In genomic region chr2:22361571-22361970, GRCh38 we compare ENCODE assay signal across 1 cellular context.
TF ChIP-seq lines count a peak whose summit lies in the region.

No MANE protein-coding gene starts in this region.

TF ChIP-seq in HepG2, 621 proteins besides CTCF, POLR2A, EP300 and RAD21 (continued from another document):
- TF ChIP-seq ZGPAT (CRISPR knock-in tag; IDR thresholded peaks at IDR 0.05), result no peak
- TF ChIP-seq STAT6 (CRISPR knock-in tag; IDR thresholded peaks at IDR 0.05; ENCODE audit: borderline replicate concordance), result no peak
- TF ChIP-seq ZNF350 (CRISPR knock-in tag; IDR thresholded peaks at IDR 0.05; ENCODE audit: borderline replicate concordance, low read depth), result no peak
- no peak for TF ChIP-seq ZNF547 (CRISPR knock-in tag; IDR thresholded peaks at IDR 0.05)
- TF ChIP-seq SCMH1 (CRISPR knock-in tag; IDR thresholded peaks at IDR 0.05; ENCODE audit: borderline replicate concordance), result no peak
- TF ChIP-seq GABPB1 (CRISPR knock-in tag; IDR thresholded peaks at IDR 0.05), result no peak
- TF ChIP-seq BORCS8-MEF2B (CRISPR knock-in tag; IDR thresholded peaks at IDR 0.05), result no peak
- no peak for TF ChIP-seq MED13 (CRISPR knock-in tag; IDR thresholded peaks at IDR 0.05)
- TF ChIP-seq PLSCR1 (CRISPR knock-in tag; IDR thresholded peaks at IDR 0.05; ENCODE audit: borderline replicate concordance), result no peak
- TF ChIP-seq ZNF362 (CRISPR knock-in tag; IDR thresholded peaks at IDR 0.05; ENCODE audit: borderline replicate concordance), result no peak
- TF ChIP-seq E2F5 (CRISPR knock-in tag; conservative IDR thresholded peaks at IDR 0.05), result no peak
- no peak for TF ChIP-seq ZNF44 (CRISPR knock-in tag; IDR thresholded peaks at IDR 0.05)
